ENCODE assay signal across 1 cellular context in genomic region chr1:22018583-22019559, GRCh38.
TF ChIP-seq lines count a peak whose summit lies in the region.

No MANE protein-coding gene starts in this region.

TF ChIP-seq in GM12878, 131 proteins besides CTCF, POLR2A, EP300 and RAD21 (continued from another document):
- TF ChIP-seq, protein P1, sequence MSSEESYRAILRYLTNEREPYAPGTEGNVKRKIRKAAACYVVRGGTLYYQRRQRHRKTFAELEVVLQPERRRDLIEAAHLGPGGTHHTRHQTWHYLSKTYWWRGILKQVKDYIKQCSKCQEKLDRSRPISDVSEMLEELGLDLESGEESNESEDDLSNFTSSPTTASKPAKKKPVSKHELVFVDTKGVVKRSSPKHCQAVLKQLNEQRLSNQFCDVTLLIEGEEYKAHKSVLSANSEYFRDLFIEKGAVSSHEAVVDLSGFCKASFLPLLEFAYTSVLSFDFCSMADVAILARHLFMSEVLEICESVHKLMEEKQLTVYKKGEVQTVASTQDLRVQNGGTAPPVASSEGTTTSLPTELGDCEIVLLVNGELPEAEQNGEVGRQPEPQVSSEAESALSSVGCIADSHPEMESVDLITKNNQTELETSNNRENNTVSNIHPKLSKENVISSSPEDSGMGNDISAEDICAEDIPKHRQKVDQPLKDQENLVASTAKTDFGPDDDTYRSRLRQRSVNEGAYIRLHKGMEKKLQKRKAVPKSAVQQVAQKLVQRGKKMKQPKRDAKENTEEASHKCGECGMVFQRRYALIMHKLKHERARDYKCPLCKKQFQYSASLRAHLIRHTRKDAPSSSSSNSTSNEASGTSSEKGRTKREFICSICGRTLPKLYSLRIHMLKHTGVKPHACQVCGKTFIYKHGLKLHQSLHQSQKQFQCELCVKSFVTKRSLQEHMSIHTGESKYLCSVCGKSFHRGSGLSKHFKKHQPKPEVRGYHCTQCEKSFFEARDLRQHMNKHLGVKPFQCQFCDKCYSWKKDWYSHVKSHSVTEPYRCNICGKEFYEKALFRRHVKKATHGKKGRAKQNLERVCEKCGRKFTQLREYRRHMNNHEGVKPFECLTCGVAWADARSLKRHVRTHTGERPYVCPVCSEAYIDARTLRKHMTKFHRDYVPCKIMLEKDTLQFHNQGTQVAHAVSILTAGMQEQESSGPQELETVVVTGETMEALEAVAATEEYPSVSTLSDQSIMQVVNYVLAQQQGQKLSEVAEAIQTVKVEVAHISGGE (CRISPR knock-in tag; IDR thresholded peaks at IDR 0.05), result no peak
- TF ChIP-seq NR2C1 (IDR thresholded peaks at IDR 0.05) (no peak), EGR1 (IDR thresholded peaks at IDR 0.05; ENCODE audit: borderline replicate concordance in 1 of 2, low read depth in 2 of 2, low read length in 2 of 2) (no peak), RAD51 (IDR thresholded peaks at IDR 0.05) (0 out of 2 replicates have a peak, but pooled peaks have one; percentile 36), NFXL1 (IDR thresholded peaks at IDR 0.05; ENCODE audit: borderline replicate concordance) (no peak), ZZZ3 (IDR thresholded peaks at IDR 0.05; ENCODE audit: control insufficient read depth, insufficient read length, low read depth) (no peak), NFYA (IDR thresholded peaks at IDR 0.05; ENCODE audit: borderline replicate concordance, low read depth, low read length) (no peak), GATAD2B (conservative IDR thresholded peaks at IDR 0.05; ENCODE audit: low read depth) (peak; percentile 84), ZNF384 (IDR thresholded peaks at IDR 0.05; ENCODE audit: borderline replicate concordance, low read depth, low read length) (no peak), MEF2B (IDR thresholded peaks at IDR 0.05; ENCODE audit: partially characterized antibody, poor library complexity, severe bottlenecking) (peak; percentile 87), YY1 (IDR thresholded peaks at IDR 0.05; ENCODE audit: low read depth, low read length) (peak; percentile 65), ZNF687 (IDR thresholded peaks at IDR 0.05) (peak; percentile 74), RFX5 (IDR thresholded peaks at IDR 0.05; ENCODE audit: low read depth, low read length) (peak; percentile 94), IKZF1 (conservative IDR thresholded peaks at IDR 0.05) (peak; percentile 90), BCL11A (IDR thresholded peaks at IDR 0.05; ENCODE audit: low read depth, low read length) (peak; percentile 52; the same call in 1 of the 2 replicates), USF2 (IDR thresholded peaks at IDR 0.05; ENCODE audit: borderline replicate concordance, low read depth, low read length) (no peak), PBX3 (IDR thresholded peaks at IDR 0.05; ENCODE audit: insufficient replicate concordance, low read depth, low read length) (peak; percentile 95), TCF3 (IDR thresholded peaks at IDR 0.05; ENCODE audit: borderline replicate concordance, insufficient read depth, low read depth, low read length) (no peak), SIN3A (IDR thresholded peaks at IDR 0.05; ENCODE audit: low read depth, low read length) (no peak), ZBED1 (IDR thresholded peaks at IDR 0.05; ENCODE audit: borderline replicate concordance) (peak; percentile 41; the same call in 1 of the 2 replicates), KDM1A (IDR thresholded peaks at IDR 0.05; ENCODE audit: borderline replicate concordance) (no peak), BHLHE40 (IDR thresholded peaks at IDR 0.05; ENCODE audit: borderline replicate concordance in 1 of 2, low read depth in 2 of 2, low read length in 1 of 2) (peak in 1 of 2 experiments; percentile 58; a peak in 1 of 4 replicates), CBFB (IDR thresholded peaks at IDR 0.05; ENCODE audit: low read depth) (peak; percentile 87), SREBF1 (IDR thresholded peaks at IDR 0.05; ENCODE audit: low read length) (no peak), ESRRA (IDR thresholded peaks at IDR 0.05; ENCODE audit: low read length) (no peak), SMAD5 (IDR thresholded peaks at IDR 0.05; ENCODE audit: low read depth) (no peak), SREBF2 (IDR thresholded peaks at IDR 0.05; ENCODE audit: low read length) (no peak), ZNF217 (IDR thresholded peaks at IDR 0.05) (peak; percentile 78; the same call in 1 of the 2 replicates)
- TF ChIP-seq, protein P2, sequence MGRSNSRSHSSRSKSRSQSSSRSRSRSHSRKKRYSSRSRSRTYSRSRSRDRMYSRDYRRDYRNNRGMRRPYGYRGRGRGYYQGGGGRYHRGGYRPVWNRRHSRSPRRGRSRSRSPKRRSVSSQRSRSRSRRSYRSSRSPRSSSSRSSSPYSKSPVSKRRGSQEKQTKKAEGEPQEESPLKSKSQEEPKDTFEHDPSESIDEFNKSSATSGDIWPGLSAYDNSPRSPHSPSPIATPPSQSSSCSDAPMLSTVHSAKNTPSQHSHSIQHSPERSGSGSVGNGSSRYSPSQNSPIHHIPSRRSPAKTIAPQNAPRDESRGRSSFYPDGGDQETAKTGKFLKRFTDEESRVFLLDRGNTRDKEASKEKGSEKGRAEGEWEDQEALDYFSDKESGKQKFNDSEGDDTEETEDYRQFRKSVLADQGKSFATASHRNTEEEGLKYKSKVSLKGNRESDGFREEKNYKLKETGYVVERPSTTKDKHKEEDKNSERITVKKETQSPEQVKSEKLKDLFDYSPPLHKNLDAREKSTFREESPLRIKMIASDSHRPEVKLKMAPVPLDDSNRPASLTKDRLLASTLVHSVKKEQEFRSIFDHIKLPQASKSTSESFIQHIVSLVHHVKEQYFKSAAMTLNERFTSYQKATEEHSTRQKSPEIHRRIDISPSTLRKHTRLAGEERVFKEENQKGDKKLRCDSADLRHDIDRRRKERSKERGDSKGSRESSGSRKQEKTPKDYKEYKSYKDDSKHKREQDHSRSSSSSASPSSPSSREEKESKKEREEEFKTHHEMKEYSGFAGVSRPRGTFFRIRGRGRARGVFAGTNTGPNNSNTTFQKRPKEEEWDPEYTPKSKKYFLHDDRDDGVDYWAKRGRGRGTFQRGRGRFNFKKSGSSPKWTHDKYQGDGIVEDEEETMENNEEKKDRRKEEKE (IDR thresholded peaks at IDR 0.05), result no peak
- TF ChIP-seq, protein P3, sequence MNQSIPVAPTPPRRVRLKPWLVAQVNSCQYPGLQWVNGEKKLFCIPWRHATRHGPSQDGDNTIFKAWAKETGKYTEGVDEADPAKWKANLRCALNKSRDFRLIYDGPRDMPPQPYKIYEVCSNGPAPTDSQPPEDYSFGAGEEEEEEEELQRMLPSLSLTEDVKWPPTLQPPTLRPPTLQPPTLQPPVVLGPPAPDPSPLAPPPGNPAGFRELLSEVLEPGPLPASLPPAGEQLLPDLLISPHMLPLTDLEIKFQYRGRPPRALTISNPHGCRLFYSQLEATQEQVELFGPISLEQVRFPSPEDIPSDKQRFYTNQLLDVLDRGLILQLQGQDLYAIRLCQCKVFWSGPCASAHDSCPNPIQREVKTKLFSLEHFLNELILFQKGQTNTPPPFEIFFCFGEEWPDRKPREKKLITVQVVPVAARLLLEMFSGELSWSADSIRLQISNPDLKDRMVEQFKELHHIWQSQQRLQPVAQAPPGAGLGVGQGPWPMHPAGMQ (IDR thresholded peaks at IDR 0.05; ENCODE audit: borderline replicate concordance), result no peak
- TF ChIP-seq, protein P4, sequence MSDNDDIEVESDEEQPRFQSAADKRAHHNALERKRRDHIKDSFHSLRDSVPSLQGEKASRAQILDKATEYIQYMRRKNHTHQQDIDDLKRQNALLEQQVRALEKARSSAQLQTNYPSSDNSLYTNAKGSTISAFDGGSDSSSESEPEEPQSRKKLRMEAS (IDR thresholded peaks at IDR 0.05; ENCODE audit: low read depth, low read length), result no peak
- TF ChIP-seq, protein P5, sequence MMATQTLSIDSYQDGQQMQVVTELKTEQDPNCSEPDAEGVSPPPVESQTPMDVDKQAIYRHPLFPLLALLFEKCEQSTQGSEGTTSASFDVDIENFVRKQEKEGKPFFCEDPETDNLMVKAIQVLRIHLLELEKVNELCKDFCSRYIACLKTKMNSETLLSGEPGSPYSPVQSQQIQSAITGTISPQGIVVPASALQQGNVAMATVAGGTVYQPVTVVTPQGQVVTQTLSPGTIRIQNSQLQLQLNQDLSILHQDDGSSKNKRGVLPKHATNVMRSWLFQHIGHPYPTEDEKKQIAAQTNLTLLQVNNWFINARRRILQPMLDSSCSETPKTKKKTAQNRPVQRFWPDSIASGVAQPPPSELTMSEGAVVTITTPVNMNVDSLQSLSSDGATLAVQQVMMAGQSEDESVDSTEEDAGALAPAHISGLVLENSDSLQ (IDR thresholded peaks at IDR 0.05), result peak; percentile 98
- TF ChIP-seq, protein P6, sequence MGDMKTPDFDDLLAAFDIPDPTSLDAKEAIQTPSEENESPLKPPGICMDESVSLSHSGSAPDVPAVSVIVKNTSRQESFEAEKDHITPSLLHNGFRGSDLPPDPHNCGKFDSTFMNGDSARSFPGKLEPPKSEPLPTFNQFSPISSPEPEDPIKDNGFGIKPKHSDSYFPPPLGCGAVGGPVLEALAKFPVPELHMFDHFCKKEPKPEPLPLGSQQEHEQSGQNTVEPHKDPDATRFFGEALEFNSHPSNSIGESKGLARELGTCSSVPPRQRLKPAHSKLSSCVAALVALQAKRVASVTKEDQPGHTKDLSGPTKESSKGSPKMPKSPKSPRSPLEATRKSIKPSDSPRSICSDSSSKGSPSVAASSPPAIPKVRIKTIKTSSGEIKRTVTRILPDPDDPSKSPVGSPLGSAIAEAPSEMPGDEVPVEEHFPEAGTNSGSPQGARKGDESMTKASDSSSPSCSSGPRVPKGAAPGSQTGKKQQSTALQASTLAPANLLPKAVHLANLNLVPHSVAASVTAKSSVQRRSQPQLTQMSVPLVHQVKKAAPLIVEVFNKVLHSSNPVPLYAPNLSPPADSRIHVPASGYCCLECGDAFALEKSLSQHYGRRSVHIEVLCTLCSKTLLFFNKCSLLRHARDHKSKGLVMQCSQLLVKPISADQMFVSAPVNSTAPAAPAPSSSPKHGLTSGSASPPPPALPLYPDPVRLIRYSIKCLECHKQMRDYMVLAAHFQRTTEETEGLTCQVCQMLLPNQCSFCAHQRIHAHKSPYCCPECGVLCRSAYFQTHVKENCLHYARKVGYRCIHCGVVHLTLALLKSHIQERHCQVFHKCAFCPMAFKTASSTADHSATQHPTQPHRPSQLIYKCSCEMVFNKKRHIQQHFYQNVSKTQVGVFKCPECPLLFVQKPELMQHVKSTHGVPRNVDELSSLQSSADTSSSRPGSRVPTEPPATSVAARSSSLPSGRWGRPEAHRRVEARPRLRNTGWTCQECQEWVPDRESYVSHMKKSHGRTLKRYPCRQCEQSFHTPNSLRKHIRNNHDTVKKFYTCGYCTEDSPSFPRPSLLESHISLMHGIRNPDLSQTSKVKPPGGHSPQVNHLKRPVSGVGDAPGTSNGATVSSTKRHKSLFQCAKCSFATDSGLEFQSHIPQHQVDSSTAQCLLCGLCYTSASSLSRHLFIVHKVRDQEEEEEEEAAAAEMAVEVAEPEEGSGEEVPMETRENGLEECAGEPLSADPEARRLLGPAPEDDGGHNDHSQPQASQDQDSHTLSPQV (IDR thresholded peaks at IDR 0.05), result no peak
- TF ChIP-seq, protein P7, sequence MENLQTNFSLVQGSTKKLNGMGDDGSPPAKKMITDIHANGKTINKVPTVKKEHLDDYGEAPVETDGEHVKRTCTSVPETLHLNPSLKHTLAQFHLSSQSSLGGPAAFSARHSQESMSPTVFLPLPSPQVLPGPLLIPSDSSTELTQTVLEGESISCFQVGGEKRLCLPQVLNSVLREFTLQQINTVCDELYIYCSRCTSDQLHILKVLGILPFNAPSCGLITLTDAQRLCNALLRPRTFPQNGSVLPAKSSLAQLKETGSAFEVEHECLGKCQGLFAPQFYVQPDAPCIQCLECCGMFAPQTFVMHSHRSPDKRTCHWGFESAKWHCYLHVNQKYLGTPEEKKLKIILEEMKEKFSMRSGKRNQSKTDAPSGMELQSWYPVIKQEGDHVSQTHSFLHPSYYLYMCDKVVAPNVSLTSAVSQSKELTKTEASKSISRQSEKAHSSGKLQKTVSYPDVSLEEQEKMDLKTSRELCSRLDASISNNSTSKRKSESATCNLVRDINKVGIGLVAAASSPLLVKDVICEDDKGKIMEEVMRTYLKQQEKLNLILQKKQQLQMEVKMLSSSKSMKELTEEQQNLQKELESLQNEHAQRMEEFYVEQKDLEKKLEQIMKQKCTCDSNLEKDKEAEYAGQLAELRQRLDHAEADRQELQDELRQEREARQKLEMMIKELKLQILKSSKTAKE (IDR thresholded peaks at IDR 0.05; ENCODE audit: low read depth, poor library complexity, severe bottlenecking), result peak; percentile 81
